Comparison of ENCODE assay signal across 8 cellular contexts in the genomic region with DNA sequence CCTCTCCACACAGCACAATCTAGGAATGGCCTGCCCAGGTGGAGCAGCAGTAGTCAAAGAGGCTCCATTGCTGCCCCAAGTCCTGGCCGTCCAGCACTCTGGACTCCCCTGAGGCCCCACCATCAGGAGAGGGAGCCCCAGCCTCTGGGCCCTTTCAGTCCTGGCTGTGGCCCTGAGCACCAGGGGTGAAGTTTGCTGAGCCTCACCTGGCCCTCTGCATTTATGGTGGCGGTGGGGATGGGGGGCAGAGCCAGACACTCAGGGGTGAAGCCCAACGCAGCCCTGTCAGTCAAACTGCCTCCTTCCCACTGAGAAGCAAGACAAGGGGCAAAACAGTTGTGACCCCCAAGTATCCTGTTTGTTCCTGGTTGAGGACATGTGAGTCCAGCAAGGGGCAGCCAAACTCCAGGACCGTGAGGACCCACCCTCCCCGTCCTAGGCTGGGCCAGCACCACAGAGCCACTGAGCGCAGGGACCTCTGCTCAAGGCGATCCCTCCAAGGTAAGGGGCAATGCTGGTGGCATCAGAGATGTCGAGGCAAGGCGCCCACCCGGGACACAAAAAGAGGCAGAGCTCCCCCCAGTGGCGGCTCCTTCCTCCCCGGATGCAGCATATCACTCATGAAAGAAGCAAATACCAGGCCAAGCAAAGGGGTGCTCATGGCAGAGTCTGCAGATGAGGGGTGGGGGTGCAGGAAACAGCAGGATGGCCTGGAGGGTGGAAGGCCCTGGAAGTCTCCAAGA. TPM values are rescaled to one million over a fixed set of nuclear protein-coding genes. Genes with fewer than 3 reads are reported as not detected.
DNase-seq lines count a peak whose midpoint lies in the region; ATAC-seq, FAIRE-seq and TF ChIP-seq lines count a peak whose summit lies in the region.

No MANE protein-coding gene starts in this region.

- no peaks in the 10 kb centered on the region; the same call in 1 of the 2 replicates for H3F3A ChIP-seq in PC-9 (ENCODE audit: insufficient read depth, low read depth)

- no peak; the same call in 1 of the 2 replicates for TF ChIP-seq POLR2A in GM12891 (IDR thresholded peaks at IDR 0.05; ENCODE audit: low read depth, low read length)

- peak; percentile 93 for FAIRE-seq in GM12891 (lab: Jason Lieb, UNC)

- no peaks in the 10 kb centered on the region for H3K4me1 Mint-ChIP-seq in glutamatergic neuron (ENCODE audit: low read depth, unreplicated experiment)

- H3K36me3 Mint-ChIP-seq in glutamatergic neuron (ENCODE audit: unreplicated experiment): no peaks in the 10 kb centered on the region

- H3K9me2 ChIP-seq in PC-9 (ENCODE audit: insufficient read depth): no peaks in the 10 kb centered on the region

- H3K9me3 ChIP-seq in A673 (ENCODE audit: low read depth, low read length, poor library complexity, severe bottlenecking) (no peaks in the 10 kb centered on the region), PC-9 (ENCODE audit: insufficient read depth, low read depth) (no peaks in the 10 kb centered on the region; the same call in 1 of the 2 replicates)

- no peaks in the 10 kb centered on the region for H3K79me2 ChIP-seq in PC-9 (ENCODE audit: low read depth)

- no peak overlapping the region for H3K4me3 Mint-ChIP-seq in glutamatergic neuron (ENCODE audit: unreplicated experiment)

- H3K4me3 ChIP-seq in A673 (ENCODE audit: low read depth, low read length, poor library complexity, severe bottlenecking) (no peak overlapping the region), PC-9 (no peak overlapping the region)

- H3K27me3 ChIP-seq in A673 (replicated peaks; ENCODE audit: insufficient read depth, low read depth, low read length, poor library complexity) (peaks cover 2% of the 10 kb centered on the region), PC-9 (ENCODE audit: insufficient read depth, low read depth) (no peaks in the 10 kb centered on the region)

- peak; percentile 88 for TF ChIP-seq CTCF in A673 (conservative IDR thresholded peaks at IDR 0.05; ENCODE audit: low read depth, low read length)
- TF ChIP-seq CTCF in PC-9 (conservative IDR thresholded peaks at IDR 0.05): peak; percentile 82
- peak; percentile 52 for TF ChIP-seq CTCF in glutamatergic neuron (IDR thresholded peaks at IDR 0.05; ENCODE audit: partially characterized antibody, unreplicated experiment)

- H3K27ac Mint-ChIP-seq in glutamatergic neuron (ENCODE audit: unreplicated experiment): no peak overlapping the region

- H3K27me3 Mint-ChIP-seq in glutamatergic neuron (ENCODE audit: unreplicated experiment): peaks cover 2% of the 10 kb centered on the region

- POLR2A ChIA-PET in A673 (lab: Charles Lee; ENCODE audit: low non-redundant PET): no interaction called here
- POLR2A ChIA-PET in PC-9 (lab: Charles Lee; ENCODE audit: unreplicated experiment): interaction anchor here (0.7 kb wide), 1 partner anchor 391 kb away, joined by 3 read pairs; no protein-coding TSS in a partner anchor

- H3K27ac ChIP-seq in A673 (ENCODE audit: low read depth, low read length, poor library complexity, severe bottlenecking) (no peak overlapping the region), PC-9 (no peak overlapping the region)

- H4K20me1 ChIP-seq in PC-9 (ENCODE audit: insufficient read depth): no peaks in the 10 kb centered on the region

- intact Hi-C loops in A673 (cut with micrococcal nuclease; ENCODE audit: unreplicated experiment) (loop anchor here (2.0 to 10.0 kb wide), 4 partner anchors 143 to 479 kb away; no protein-coding TSS in a partner anchor), PC-9 (cut with micrococcal nuclease; ENCODE audit: unreplicated experiment) (loop anchor here (1.0 to 5.0 kb wide), 4 partner anchors 135 to 480 kb away; no protein-coding TSS in a partner anchor)

- H3K4me2 ChIP-seq in PC-9: no peak overlapping the region

- peak; percentile 78 for DNase-seq in A673 (ENCODE audit: low spot score)
- DNase-seq in GM12891 (ENCODE audit: insufficient read length, low spot score): peak; percentile 82
- peak in 1 of 2 experiments; percentile 54 for DNase-seq in PC-9
- DNase-seq in activated effector memory CD4-positive, alpha-beta T cell treated with Interleukin-2 at 50 U/mL for 16 hours: peak; percentile 40
- DNase-seq in glutamatergic neuron: peak; percentile 82
- DNase-seq in smooth muscle cell of the brain vasculature (ENCODE audit: low read depth, low spot score): peak; percentile 15

- H3K9me3 Mint-ChIP-seq in glutamatergic neuron (ENCODE audit: unreplicated experiment): peaks cover 2% of the 10 kb centered on the region

- no peaks in the 10 kb centered on the region for H3K36me3 ChIP-seq in A673 (ENCODE audit: insufficient read depth, low read length, poor library complexity, severe bottlenecking)
- no peaks in the 10 kb centered on the region for H3K36me3 ChIP-seq in PC-9 (ENCODE audit: low read depth)

- CTCF ChIA-PET in A673 (lab: Charles Lee) (interaction anchor here (1.3 kb wide), 1 partner anchor 223 kb away, joined by 6 read pairs; no protein-coding TSS in a partner anchor), PC-9 (lab: Charles Lee) (interaction anchor here (0.6 kb wide), 1 partner anchor 360 kb away, joined by 3 read pairs; no protein-coding TSS in a partner anchor)

- H2AFZ ChIP-seq in PC-9: no peak overlapping the region

- H3K4me1 ChIP-seq in A673 (ENCODE audit: insufficient read depth, low read length, poor library complexity, severe bottlenecking): no peaks in the 10 kb centered on the region
- H3K4me1 ChIP-seq in PC-9 (replicated peaks; ENCODE audit: insufficient read depth): no peaks in the 10 kb centered on the region

- ATAC-seq in GM19455 (IDR thresholded peaks at IDR 0.05; ENCODE audit: unreplicated experiment) (no peak), HG03108 (IDR thresholded peaks at IDR 0.05; ENCODE audit: unreplicated experiment) (no peak)

- no TSS peak for BruUV-seq in A673 (replicated peaks; lab: Mats Ljungman, UMichigan)
- BruUV-seq in PC-9 (replicated peaks; lab: Mats Ljungman, UMichigan): no TSS peak

TF ChIP-seq in GM12891, 5 proteins besides CTCF, POLR2A, EP300 and RAD21:
- 0 out of 2 replicates have a peak, but pooled peaks have one; percentile 4 for TF ChIP-seq POU2F2 (IDR thresholded peaks at IDR 0.05; ENCODE audit: low read depth, low read length)
- no peak for TF ChIP-seq PAX5 (IDR thresholded peaks at IDR 0.05; ENCODE audit: insufficient read depth, low read length, severe bottlenecking)

RNA-seq across cellular contexts. Expression of gene AMN, which starts 4.8 kb away (rescaled TPM):
- total RNA-seq in A673 (2021) (5.6 and 6.7 TPM in 2 replicates), PC-9 (2021) (21.8 and 36.5 TPM in 2 replicates), glutamatergic neuron (ENCODE audit: unreplicated experiment) (0.34 TPM)
- 0.50 TPM for polyA plus RNA-seq in GM12891 (2012; ENCODE audit: low read depth, missing spikeins)
